In genomic region chr1:52002038-52002917, GRCh38 we compare ENCODE assay signal across 8 cellular contexts. TPM values are rescaled to one million over a fixed set of nuclear protein-coding genes. Genes with fewer than 3 reads are reported as not detected.
DNase-seq lines count a peak whose midpoint lies in the region; ATAC-seq and TF ChIP-seq lines count a peak whose summit lies in the region.

No MANE protein-coding gene starts in this region.

- no peaks in the 10 kb centered on the region for H3K4me1 Mint-ChIP-seq in CD4-positive, alpha-beta T cell (ENCODE audit: low read depth)
- H3K4me1 Mint-ChIP-seq in naive thymus-derived CD8-positive, alpha-beta T cell, result no peaks in the 10 kb centered on the region

- H3K4me3 Mint-ChIP-seq in CD4-positive, alpha-beta T cell, result no peak overlapping the region
- H3K4me3 Mint-ChIP-seq in naive thymus-derived CD8-positive, alpha-beta T cell, result no peak overlapping the region

- H3K4me1 ChIP-seq in esophagus squamous epithelium (no peaks in the 10 kb centered on the region), aorta (ENCODE audit: control insufficient read depth in 1 of 2, insufficient read depth in 2 of 2, low read length in 2 of 2) (peaks cover under 1 to 1% of the 10 kb centered on the region in 2 donors)

- H3K27me3 Mint-ChIP-seq in CD4-positive, alpha-beta T cell, result peaks cover 42% of the 10 kb centered on the region
- H3K27me3 Mint-ChIP-seq in naive thymus-derived CD8-positive, alpha-beta T cell, result peaks cover 6 to 28% (median 19%) of the 10 kb centered on the region in 5 donors

- CTCF ChIA-PET in CD4-positive, alpha-beta T cell (lab: Charles Lee), result interaction anchor here (1.1 kb wide), 1 partner anchor 105 kb away, joined by 6 read pairs; no protein-coding TSS in a partner anchor

- DNase-seq in CD4-positive, alpha-beta T cell, result peak in 7 of 10 experiments; percentile 4 to 48 (median 19)
- DNase-seq in NCI-H510A treated with DMSO at 0.1 percent for 48 hours (lab: John Stamatoyannopoulos, UW), result peak; percentile 86
- peak; percentile 42 for DNase-seq in activated CD4-positive, alpha-beta T cell treated with anti-CD3 and anti-CD28 coated beads for 48 hours
- no peak for DNase-seq in esophagus squamous epithelium (lab: John Stamatoyannopoulos, UW)
- DNase-seq in naive thymus-derived CD8-positive, alpha-beta T cell, result peak in 9 of 10 donors; percentile 11 to 76 (median 67)
- DNase-seq in aorta, result no peak

- peak; percentile 95 for ATAC-seq in CD4-positive, alpha-beta T cell (ENCODE audit: poor library complexity)
- ATAC-seq in GM19023 (IDR thresholded peaks at IDR 0.05; ENCODE audit: unreplicated experiment), result peak; percentile 64
- peak; percentile 78 for ATAC-seq in HG03565 (IDR thresholded peaks at IDR 0.05; ENCODE audit: unreplicated experiment)
- ATAC-seq in naive thymus-derived CD8-positive, alpha-beta T cell, result peak; percentile 95 to 96
- ATAC-seq in aorta (ENCODE audit: low FRiP score), result peak; percentile 88

- intact Hi-C loops in CD4-positive, alpha-beta T cell (cut with DNase I, micrococcal nuclease), result loop anchor here (1.0 kb wide), 1 partner anchor 105 kb away; no protein-coding TSS in a partner anchor
- intact Hi-C loops in esophagus squamous epithelium (cut with DNase I) (loop anchor here (5.0 kb wide), 1 partner anchor 105 kb away; no protein-coding TSS in a partner anchor), aorta (cut with DNase I) (loop anchor here in 1 of 2 donors (5.0 kb wide), 1 partner anchor 105 kb away; no protein-coding TSS in a partner anchor)

- no peaks in the 10 kb centered on the region for H3K9me3 ChIP-seq in CD4-positive, alpha-beta T cell (ENCODE audit: control insufficient read depth, low read length)
- H3K9me3 ChIP-seq in esophagus squamous epithelium, result no peaks in the 10 kb centered on the region
- H3K9me3 ChIP-seq in aorta (ENCODE audit: control insufficient read depth, low read length), result no peaks in the 10 kb centered on the region

- no peaks in the 10 kb centered on the region for H3K36me3 Mint-ChIP-seq in CD4-positive, alpha-beta T cell (ENCODE audit: low read depth)
- no peaks in the 10 kb centered on the region for H3K36me3 Mint-ChIP-seq in naive thymus-derived CD8-positive, alpha-beta T cell

- H3K4me3 ChIP-seq in esophagus squamous epithelium (no peak overlapping the region), aorta (ENCODE audit: low read length in 2 of 2) (no peak overlapping the region)

- TF ChIP-seq POLR2A in esophagus squamous epithelium (IDR thresholded peaks at IDR 0.05), result no peak

- peak; percentile 86 for TF ChIP-seq CTCF in CD4-positive, alpha-beta T cell (IDR thresholded peaks at IDR 0.05)
- peak; percentile 63 to 93 (median 92) for TF ChIP-seq CTCF in esophagus squamous epithelium (IDR thresholded peaks at IDR 0.05)

- POLR2A ChIA-PET in CD4-positive, alpha-beta T cell (lab: Charles Lee), result no interaction called here
- POLR2A ChIA-PET in naive thymus-derived CD8-positive, alpha-beta T cell (lab: Charles Lee), result no interaction called here

- peaks cover 9% of the 10 kb centered on the region for H3K27me3 ChIP-seq in CD4-positive, alpha-beta T cell (ENCODE audit: control insufficient read depth, insufficient read depth, low read length)
- H3K27me3 ChIP-seq in esophagus squamous epithelium (peaks cover 0 to 41% (median 0%) of the 10 kb centered on the region in 4 donors), aorta (ENCODE audit: control insufficient read depth in 1 of 2, insufficient read depth in 2 of 2, low read length in 1 of 2) (no peaks in the 10 kb centered on the region)

- WGBS in esophagus squamous epithelium, 2 donors, result 51 to 52% methylated on average over 9 of the region's 9 CpGs
- 54 to 55% methylated on average over 9 of the region's 9 CpGs for WGBS in aorta, 2 donors

- H3K27ac Mint-ChIP-seq in CD4-positive, alpha-beta T cell, result no peak overlapping the region
- no peak overlapping the region for H3K27ac Mint-ChIP-seq in naive thymus-derived CD8-positive, alpha-beta T cell

- H3K36me3 ChIP-seq in esophagus squamous epithelium (no peaks in the 10 kb centered on the region), aorta (ENCODE audit: control insufficient read depth in 1 of 2, insufficient read depth in 2 of 2, low read length in 1 of 2) (no peaks in the 10 kb centered on the region)

- H3K9me3 Mint-ChIP-seq in CD4-positive, alpha-beta T cell, result no peaks in the 10 kb centered on the region
- H3K9me3 Mint-ChIP-seq in naive thymus-derived CD8-positive, alpha-beta T cell, result no peaks in the 10 kb centered on the region

- no peak overlapping the region for H3K27ac ChIP-seq in CD4-positive, alpha-beta T cell (ENCODE audit: low read depth, low read length)
- H3K27ac ChIP-seq in esophagus squamous epithelium (no peak overlapping the region), aorta (ENCODE audit: low read depth in 1 of 2, low read length in 2 of 2) (no peak overlapping the region)

RNA-seq across cellular contexts. Expression of gene RAB3B, which starts 11.8 kb away (rescaled TPM):
- not detected for total RNA-seq in CD4-positive, alpha-beta T cell
- total RNA-seq in esophagus squamous epithelium (under 1 TPM in 3 of 4 donors, not detected in 1; under 0.01 TPM), aorta (under 1 TPM; 0.03 TPM)
- total RNA-seq in naive thymus-derived CD8-positive, alpha-beta T cell, result under 1 TPM; 0.05 TPM
- polyA plus RNA-seq in naive thymus-derived CD8-positive, alpha-beta T cell, result under 1 TPM in 1 of 3 donors, not detected in 2; 0.01 TPM
- under 1 TPM; 0.05 to 0.13 TPM for polyA plus RNA-seq in aorta

RNA-seq across cellular contexts. Expression of gene KTI12, which starts 31.3 kb away (rescaled TPM):
- total RNA-seq in CD4-positive, alpha-beta T cell, result 10 to 100 TPM; 23.4 to 24.0 TPM
- 1 to 10 TPM; 4.8 to 8.6 (median 7.7) TPM for total RNA-seq in esophagus squamous epithelium
- total RNA-seq in naive thymus-derived CD8-positive, alpha-beta T cell, result 10 to 100 TPM; 16.9 to 19.5 TPM
- 10 to 100 TPM; 42.2 to 47.5 (median 44.0) TPM for polyA plus RNA-seq in naive thymus-derived CD8-positive, alpha-beta T cell
- total RNA-seq in aorta, result 1 to 10 TPM; 7.7 to 7.9 TPM
- polyA plus RNA-seq in aorta, result 1 to 10 TPM; 2.0 to 6.4 TPM

RNA-seq across cellular contexts. Expression of gene TXNDC12, which starts 52.7 kb away (rescaled TPM):
- total RNA-seq in CD4-positive, alpha-beta T cell, result 10 to 100 TPM; 14.3 to 15.4 TPM
- 10 to 100 TPM; 16.6 to 29.8 (median 23.2) TPM for total RNA-seq in esophagus squamous epithelium
- 10 to 100 TPM; 34.3 to 35.3 TPM for total RNA-seq in naive thymus-derived CD8-positive, alpha-beta T cell
- polyA plus RNA-seq in naive thymus-derived CD8-positive, alpha-beta T cell, result 10 to 100 TPM; 77.9 to 95.3 (median 84.0) TPM
- total RNA-seq in aorta, result 10 to 100 TPM; 27.1 to 46.5 TPM
- polyA plus RNA-seq in aorta, result 10 to 100 TPM; 20.9 to 30.3 TPM

RNA-seq across cellular contexts. Expression of gene BTF3L4, which starts 53.8 kb away (rescaled TPM):
- total RNA-seq in CD4-positive, alpha-beta T cell, result 10 to 100 TPM; 29.4 to 34.1 TPM
- 10 to 100 TPM; 33.8 to 46.5 (median 37.0) TPM for total RNA-seq in esophagus squamous epithelium
- 10 to 100 TPM; 33.1 to 38.2 TPM for total RNA-seq in naive thymus-derived CD8-positive, alpha-beta T cell
- polyA plus RNA-seq in naive thymus-derived CD8-positive, alpha-beta T cell, result 10 to 100 TPM; 61.9 to 71.0 (median 68.4) TPM
- 10 to 100 TPM; 35.0 to 41.4 TPM for total RNA-seq in aorta
- polyA plus RNA-seq in aorta, result 10 to 100 TPM; 33.6 to 45.3 TPM

Comparison
In these comparisons a context has a peak if more than half of its experiments do, and no peak if none do; other contexts are left out.
1. DNase-seq: peak in CD4-positive, alpha-beta T cell (7 of 10), NCI-H510A treated with DMSO at 0.1 percent for 48 hours (single experiment), activated CD4-positive, alpha-beta T cell treated with anti-CD3 and anti-CD28 coated beads for 48 hours (single experiment) and naive thymus-derived CD8-positive, alpha-beta T cell (9 of 10); none in esophagus squamous epithelium (single experiment) and aorta (0 of 2).
2. Peak in every context shown above with its lines, with median percentiles within 50 percentile points of each other: ATAC-seq.